ENCODE assay signal across 1 cellular context in genomic region chr3:108406661-108407206, GRCh38.
TF ChIP-seq lines count a peak whose summit lies in the region.

No MANE protein-coding gene starts in this region.

TF ChIP-seq in GM23338, 12 proteins besides CTCF, POLR2A, EP300 and RAD21 (continued from another document):
- TF ChIP-seq ZNF462 (CRISPR knock-in tag; IDR thresholded peaks at IDR 0.05) (no peak), ETS1 (IDR thresholded peaks at IDR 0.05) (no peak), NANOG (IDR thresholded peaks at IDR 0.05; ENCODE audit: borderline replicate concordance) (no peak), EZH2 (IDR thresholded peaks at IDR 0.05; ENCODE audit: low read depth, unreplicated experiment) (no peak), POLR2AphosphoS5 (IDR thresholded peaks at IDR 0.05; ENCODE audit: low read depth) (no peak), EZH2phosphoT487 (IDR thresholded peaks at IDR 0.05; ENCODE audit: unreplicated experiment) (no peak), CREB1 (CRISPR knock-in tag; IDR thresholded peaks at IDR 0.05; ENCODE audit: low read depth) (no peak), STAT1 (IDR thresholded peaks at IDR 0.05; ENCODE audit: unreplicated experiment) (no peak), REST (IDR thresholded peaks at IDR 0.05; ENCODE audit: unreplicated experiment) (no peak), ZNF114 (CRISPR knock-in tag; IDR thresholded peaks at IDR 0.05) (no peak)
